In genomic region chr7:28018020-28018419, GRCh38 we compare ENCODE assay signal across 29 cellular contexts.
DNase-seq lines count a peak whose midpoint lies in the region; ATAC-seq, FAIRE-seq and TF ChIP-seq lines count a peak whose summit lies in the region.
"Had no signal": no experiment of that assay in that cellular context is flagged by ENCODE, and none has a peak within 500 bp of the region (broad histone marks: within the 10 kb centered on the region; RNA-seq: fewer than 3 reads in every experiment).

No MANE protein-coding gene starts in this region.

- H3K4me1 ChIP-seq in HEK293 (ENCODE audit: control insufficient read depth, insufficient read depth, low read length) (peaks cover 5% of the 10 kb centered on the region; the same call in 1 of the 2 replicates), trophoblast cell (ENCODE audit: control insufficient read depth in 1 of 2, insufficient read depth in 2 of 2, low read length in 2 of 2) (no peaks in the 10 kb centered on the region)
- H3K4me1 ChIP-seq: right lobe of liver had no signal

- H2BK5ac ChIP-seq in trophoblast cell (ENCODE audit: low read depth, low read length, poor library complexity) = no peak overlapping the region

- H4K12ac ChIP-seq in trophoblast cell (ENCODE audit: low read depth, low read length) = no peak overlapping the region

- H3K36me3 ChIP-seq in HEK293 (ENCODE audit: control insufficient read depth in 2 of 2, insufficient read depth in 1 of 2, low read length in 2 of 2) = no peaks in the 10 kb centered on the region
- H3K36me3 ChIP-seq in trophoblast cell (ENCODE audit: control insufficient read depth in 1 of 2, insufficient read depth in 2 of 2, low read length in 2 of 2) = no peaks in the 10 kb centered on the region
- H3K36me3 ChIP-seq: adrenal gland, brain microvascular endothelial cell, lower lobe of right lung, neural progenitor cell, right lobe of liver had no signal

- no peak overlapping the region for H3K18ac ChIP-seq in trophoblast cell (ENCODE audit: low read length)

- no peak overlapping the region for H3K4me2 ChIP-seq in trophoblast cell (ENCODE audit: low read length)
- H3K4me2 ChIP-seq: neural progenitor cell had no signal

- peak; percentile 3 for DNase-seq in dermis blood vessel endothelial cell
- DNase-seq in trophoblast cell = no peak
- DNase-seq in NCI-H2081 treated with DMSO at 0.1 percent for 48 hours (lab: John Stamatoyannopoulos, UW) = no peak
- DNase-seq in GM20000 (ENCODE audit: low spot score) = no peak
- DNase-seq in DMS79 (lab: John Stamatoyannopoulos, UW) = no peak
- DNase-seq: activated CD4-positive, alpha-beta T cell treated with anti-CD3 and anti-CD28 coated beads for 48 hours; activated naive CD4-positive, alpha-beta T cell treated with anti-CD3 and anti-CD28 coated beads for 36 hours; activated T-cell treated with anti-CD3 and anti-CD28 coated beads, Interleukin-2, amount 50 U/mL, for 48 hours; CD4-positive, alpha-beta memory T cell; DMS 273 treated with DMSO at 0.1 percent for 48 hours; effector CD8-positive, alpha-beta T cell; head of caudate nucleus; lower lobe of right lung; NCI-H1694 treated with DMSO at 0.1 percent for 48 hours; NCI-H524 treated with DMSO at 0.1 percent for 48 hours; right lobe of liver; stimulated activated CD4-positive, alpha-beta T cell treated with anti-CD3 and anti-CD28 coated beads, Interleukin-15, amount 100 ng/mL, for 24 hours; stimulated activated naive CD4-positive, alpha-beta T cell treated with Interleukin-2 at 50 U/mL for 16 hours; testis had no signal

- H3K4ac ChIP-seq in trophoblast cell (ENCODE audit: low read depth, low read length) = no peak overlapping the region

- CTCF ChIA-PET in HEK293 (lab: Yijun Ruan, JAX) = interaction anchor here (0.8 to 8.0 kb wide), 3 partner anchors 78 to 273 kb away, joined by 4 to 66 read pairs (median 7); no protein-coding TSS in a partner anchor

- POLR2A ChIA-PET in HEK293 (lab: Yijun Ruan, JAX) = no interaction called here

- H2AFZ ChIP-seq in trophoblast cell (ENCODE audit: insufficient read depth, low read length, poor library complexity) = no peak overlapping the region
- H2AFZ ChIP-seq: neural progenitor cell had no signal

- no peak overlapping the region for H2AK5ac ChIP-seq in trophoblast cell (ENCODE audit: low read length)

- H3K23ac ChIP-seq in trophoblast cell (ENCODE audit: low read length) = peak overlapping the region; percentile 11

- no peak overlapping the region for H2BK120ac ChIP-seq in trophoblast cell (ENCODE audit: insufficient read depth, low read length, poor library complexity)

- H2BK12ac ChIP-seq in trophoblast cell (ENCODE audit: low read length) = no peak overlapping the region

- H3K9ac ChIP-seq in trophoblast cell (ENCODE audit: low read length) = no peak overlapping the region
- H3K9ac ChIP-seq: neural progenitor cell had no signal

- no peaks in the 10 kb centered on the region for H3K9me3 ChIP-seq in HEK293 (ENCODE audit: control insufficient read depth, insufficient read depth, low read depth, low read length)
- H3K9me3 ChIP-seq in trophoblast cell (ENCODE audit: insufficient read depth, low read depth, low read length) = peaks cover 9% of the 10 kb centered on the region
- H3K9me3 ChIP-seq: adrenal gland, lower lobe of right lung, right lobe of liver, testis had no signal

- H3K14ac ChIP-seq in trophoblast cell (ENCODE audit: low read length) = no peak overlapping the region

- peak; percentile 40 for FAIRE-seq in A204.1 (lab: Jason Lieb, UNC)
- FAIRE-seq: colon, G401.6 had no signal

- no peaks in the 10 kb centered on the region for H3K27me3 ChIP-seq in trophoblast cell (ENCODE audit: insufficient read depth, low read length)
- H3K27me3 ChIP-seq: adrenal gland, brain microvascular endothelial cell, neural progenitor cell, right lobe of liver, testis had no signal

- H3K79me1 ChIP-seq in trophoblast cell (ENCODE audit: low read length) = no peaks in the 10 kb centered on the region

- H3K79me2 ChIP-seq in trophoblast cell (ENCODE audit: control insufficient read depth, insufficient read depth, low read length, poor library complexity) = no peaks in the 10 kb centered on the region

- no peak overlapping the region for H4K8ac ChIP-seq in trophoblast cell (ENCODE audit: low read depth, low read length)

- H3K27ac ChIP-seq in HEK293 (ENCODE audit: extremely low read depth, low read depth, low read length) (no peak overlapping the region), trophoblast cell (ENCODE audit: low read depth, low read length) (no peak overlapping the region)
- H3K27ac ChIP-seq: adrenal gland, brain microvascular endothelial cell, lower lobe of right lung, neural progenitor cell, right lobe of liver, testis, VCaP had no signal

- no CpG with 5 or more reads among the region's 7 CpGs for WGBS in trophoblast cell (ENCODE audit: extremely low coverage, insufficient coverage, insufficient read length)

- no peak overlapping the region for H4K91ac ChIP-seq in trophoblast cell (ENCODE audit: low read depth, low read length)

- no peak for ATAC-seq in GM18520 (IDR thresholded peaks at IDR 0.05; ENCODE audit: unreplicated experiment)
- ATAC-seq: lower lobe of right lung, right lobe of liver, Right ventricle myocardium inferior had no signal

- no peak for TF ChIP-seq CTCF in HEK293 (tag by site-specific recombination; IDR thresholded peaks at IDR 0.05)
- no peak for TF ChIP-seq CTCF in GM20000 (IDR thresholded peaks at IDR 0.05; ENCODE audit: extremely low read depth, missing control alignments)

- H3K4me3 ChIP-seq in HEK293 (ENCODE audit: low read depth, low read length) = no peak overlapping the region
- no peak overlapping the region for H3K4me3 ChIP-seq in trophoblast cell (ENCODE audit: low read depth, low read length)
- H3K4me3 ChIP-seq: adrenal gland, lower lobe of right lung, neural progenitor cell, right lobe of liver, testis had no signal

TF ChIP-seq in HEK293, 187 proteins besides CTCF, POLR2A, EP300 and RAD21:
- peak; percentile 18 for TF ChIP-seq ZFHX2 (tag by site-specific recombination; conservative IDR thresholded peaks at IDR 0.05)
- TF ChIP-seq ZFP37 (tag by site-specific recombination; IDR thresholded peaks at IDR 0.05) = no peak
